ENCODE assay signal across 10 cellular contexts in genomic region chr10:5943536-5943935, GRCh38. TPM values are rescaled to one million over a fixed set of nuclear protein-coding genes. Genes with fewer than 3 reads are reported as not detected.
DNase-seq lines count a peak whose midpoint lies in the region; ATAC-seq and TF ChIP-seq lines count a peak whose summit lies in the region.
"Had no signal": no experiment of that assay in that cellular context is flagged by ENCODE, and none has a peak within 500 bp of the region (broad histone marks: within the 10 kb centered on the region; RNA-seq: fewer than 3 reads in every experiment).

No MANE protein-coding gene starts in this region.

- peak; percentile 80 for DNase-seq in AG10803 (ENCODE audit: low read depth)
- peak; percentile 79 for DNase-seq in left ventricle myocardium superior
- peak; percentile 66 to 76 for DNase-seq in psoas muscle
- no peak for DNase-seq in stimulated activated CD4-positive, alpha-beta T cell treated with anti-CD3 and anti-CD28 coated beads, Interleukin-2, amount 100 ng/mL, for 24 hours
- DNase-seq in stimulated activated CD4-positive, alpha-beta T cell treated with anti-CD3 and anti-CD28 coated beads, Interleukin-12 subunit alpha, Interleukin-12 subunit beta, amount 100 ng/mL, for 4 hours: no peak
- DNase-seq in effector memory CD4-positive, alpha-beta T cell: no peak
- DNase-seq: activated CD8-positive, alpha-beta memory T cell treated with anti-CD3 and anti-CD28 coated beads for 24 hours; stimulated activated CD4-positive, alpha-beta T cell treated with anti-CD3 and anti-CD28 coated beads, Interleukin-15, amount 100 ng/mL, for 24 hours had no signal

- peaks cover 0 to 6% of the 10 kb centered on the region in 2 donors for H3K36me3 ChIP-seq in psoas muscle (ENCODE audit: insufficient read depth in 1 of 2, low read depth in 1 of 2)
- no peaks in the 10 kb centered on the region for H3K36me3 ChIP-seq in effector memory CD4-positive, alpha-beta T cell (ENCODE audit: control insufficient read depth, insufficient read depth, low read length)

- ATAC-seq in left ventricle myocardium superior (peak; percentile 67), psoas muscle (peak; percentile 65 to 76 (median 68)), GM19397 (IDR thresholded peaks at IDR 0.05; ENCODE audit: unreplicated experiment) (no peak)

- H3K9me3 ChIP-seq in psoas muscle: no peaks in the 10 kb centered on the region
- H3K9me3 ChIP-seq in effector memory CD4-positive, alpha-beta T cell (ENCODE audit: control insufficient read depth, low read length): no peaks in the 10 kb centered on the region

- TF ChIP-seq CTCF in AG10803 (conservative IDR thresholded peaks at IDR 0.05; ENCODE audit: low read length) (no peak), psoas muscle (IDR thresholded peaks at IDR 0.05) (no peak)

- 16 to 35% (median 26%) methylated on average over 15 of the region's 15 CpGs for WGBS in psoas muscle, 3 donors

- H3K4me1 ChIP-seq in psoas muscle: peaks cover 31% of the 10 kb centered on the region
- H3K4me1 ChIP-seq in effector memory CD4-positive, alpha-beta T cell (ENCODE audit: control insufficient read depth, insufficient read depth, low read length, poor library complexity, severe bottlenecking): no peaks in the 10 kb centered on the region

- peak overlapping the region; percentile 9 for H3K27ac ChIP-seq in angular gyrus (ENCODE audit: low read depth, low read length)
- H3K27ac ChIP-seq in psoas muscle: peak overlapping the region; percentile 77
- H3K27ac ChIP-seq in effector memory CD4-positive, alpha-beta T cell (ENCODE audit: insufficient read depth, low read length, poor library complexity, severe bottlenecking): no peak overlapping the region

- no peaks in the 10 kb centered on the region for H3K27me3 ChIP-seq in psoas muscle (ENCODE audit: insufficient read depth in 3 of 3, low read length in 2 of 3)
- H3K27me3 ChIP-seq in effector memory CD4-positive, alpha-beta T cell (replicated peaks; ENCODE audit: control insufficient read depth, insufficient read depth, low read length, poor library complexity, severe bottlenecking): no peaks in the 10 kb centered on the region

- intact Hi-C loops in left ventricle myocardium superior (cut with micrococcal nuclease): no loop called here
- intact Hi-C loops in psoas muscle (cut with DNase I): no loop called here

- H3K4me3 ChIP-seq in AG10803 (ENCODE audit: low read length) (peak overlapping the region; percentile 45), psoas muscle (peak overlapping the region; percentile 28)
- no peak overlapping the region for H3K4me3 ChIP-seq in effector memory CD4-positive, alpha-beta T cell (ENCODE audit: insufficient read depth, low read depth, low read length, poor library complexity, severe bottlenecking)

RNA-seq across cellular contexts. Expression of gene IL15RA, which starts 33.8 kb away (rescaled TPM):
- 7.0 TPM for total RNA-seq in left ventricle myocardium superior
- 10 to 100 TPM in 1 of 4 donors, 1 to 10 TPM in 3; 7.9 to 10.9 (median 9.5) TPM for total RNA-seq in psoas muscle
- 10 to 100 TPM in 2 of 3 donors, 1 to 10 TPM in 1; 8.9 to 13.1 (median 11.2) TPM for polyA plus RNA-seq in psoas muscle

RNA-seq across cellular contexts. Expression of gene FBH1, which starts 53.5 kb away (rescaled TPM):
- 78.7 TPM for total RNA-seq in left ventricle myocardium superior
- total RNA-seq in psoas muscle: 10 to 100 TPM; 32.4 to 56.7 (median 39.9) TPM
- polyA plus RNA-seq in psoas muscle: 10 to 100 TPM; 38.2 to 59.3 (median 54.4) TPM

RNA-seq across cellular contexts. Expression of gene ANKRD16, which starts 53.8 kb away (rescaled TPM):
- total RNA-seq in left ventricle myocardium superior (3.8 TPM), psoas muscle (1 to 10 TPM; 2.8 to 4.6 (median 3.2) TPM)
- polyA plus RNA-seq in psoas muscle: 1 to 10 TPM; 3.5 to 4.3 (median 4.0) TPM

Comparison
In these comparisons a context has a peak if more than half of its experiments do, and no peak if none do; other contexts are left out.
1. DNase-seq: peak in AG10803 (single experiment), left ventricle myocardium superior (single experiment) and psoas muscle (2 of 2); none in stimulated activated CD4-positive, alpha-beta T cell treated with anti-CD3 and anti-CD28 coated beads, Interleukin-2, amount 100 ng/mL, for 24 hours (0 of 2), stimulated activated CD4-positive, alpha-beta T cell treated with anti-CD3 and anti-CD28 coated beads, Interleukin-12 subunit alpha, Interleukin-12 subunit beta, amount 100 ng/mL, for 4 hours (single experiment) and effector memory CD4-positive, alpha-beta T cell (0 of 3).